Comparison of ENCODE assay signal across 8 cellular contexts in the genomic region with DNA sequence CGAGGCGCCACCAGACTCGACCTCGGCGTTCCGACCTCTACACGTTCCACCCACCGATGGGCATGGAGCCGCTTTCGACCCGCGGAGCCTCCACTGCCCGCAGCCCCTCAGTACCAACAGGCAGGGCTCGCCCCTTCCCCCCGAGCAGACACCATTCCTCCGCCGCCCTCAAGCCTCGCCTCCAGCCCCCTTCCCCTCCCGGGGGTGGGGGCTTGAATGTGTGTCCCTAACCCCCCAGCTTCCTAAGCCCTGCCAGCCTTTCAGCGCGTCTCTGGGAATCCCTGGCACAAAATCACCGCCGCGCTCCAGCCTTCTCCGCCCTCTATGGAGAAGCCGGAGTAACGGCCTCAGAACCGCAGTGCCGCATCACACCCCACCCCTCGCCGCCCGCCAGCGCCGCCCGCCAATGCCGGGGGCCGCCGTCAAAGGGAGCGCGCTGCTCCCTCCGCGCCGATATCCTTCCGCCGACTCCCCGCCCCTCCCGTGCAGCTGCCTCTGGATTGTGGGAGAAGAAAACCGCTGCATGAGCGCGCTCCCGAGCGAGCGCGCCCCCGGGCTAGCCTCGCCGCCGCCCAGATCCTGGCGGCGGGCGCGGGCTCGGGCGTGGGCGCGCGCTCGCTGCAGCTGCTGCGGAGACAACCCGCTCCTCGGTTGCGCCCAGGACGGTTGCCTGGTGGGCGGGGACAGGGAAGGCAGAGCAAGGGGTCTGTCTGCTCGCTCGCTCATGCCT. TPM values are rescaled to one million over a fixed set of nuclear protein-coding genes. Genes with fewer than 3 reads are reported as not detected.
DNase-seq lines count a peak whose midpoint lies in the region; ATAC-seq, FAIRE-seq and TF ChIP-seq lines count a peak whose summit lies in the region.

A gene with protein sequence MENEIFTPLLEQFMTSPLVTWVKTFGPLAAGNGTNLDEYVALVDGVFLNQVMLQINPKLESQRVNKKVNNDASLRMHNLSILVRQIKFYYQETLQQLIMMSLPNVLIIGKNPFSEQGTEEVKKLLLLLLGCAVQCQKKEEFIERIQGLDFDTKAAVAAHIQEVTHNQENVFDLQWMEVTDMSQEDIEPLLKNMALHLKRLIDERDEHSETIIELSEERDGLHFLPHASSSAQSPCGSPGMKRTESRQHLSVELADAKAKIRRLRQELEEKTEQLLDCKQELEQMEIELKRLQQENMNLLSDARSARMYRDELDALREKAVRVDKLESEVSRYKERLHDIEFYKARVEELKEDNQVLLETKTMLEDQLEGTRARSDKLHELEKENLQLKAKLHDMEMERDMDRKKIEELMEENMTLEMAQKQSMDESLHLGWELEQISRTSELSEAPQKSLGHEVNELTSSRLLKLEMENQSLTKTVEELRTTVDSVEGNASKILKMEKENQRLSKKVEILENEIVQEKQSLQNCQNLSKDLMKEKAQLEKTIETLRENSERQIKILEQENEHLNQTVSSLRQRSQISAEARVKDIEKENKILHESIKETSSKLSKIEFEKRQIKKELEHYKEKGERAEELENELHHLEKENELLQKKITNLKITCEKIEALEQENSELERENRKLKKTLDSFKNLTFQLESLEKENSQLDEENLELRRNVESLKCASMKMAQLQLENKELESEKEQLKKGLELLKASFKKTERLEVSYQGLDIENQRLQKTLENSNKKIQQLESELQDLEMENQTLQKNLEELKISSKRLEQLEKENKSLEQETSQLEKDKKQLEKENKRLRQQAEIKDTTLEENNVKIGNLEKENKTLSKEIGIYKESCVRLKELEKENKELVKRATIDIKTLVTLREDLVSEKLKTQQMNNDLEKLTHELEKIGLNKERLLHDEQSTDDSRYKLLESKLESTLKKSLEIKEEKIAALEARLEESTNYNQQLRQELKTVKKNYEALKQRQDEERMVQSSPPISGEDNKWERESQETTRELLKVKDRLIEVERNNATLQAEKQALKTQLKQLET (N-terminal part only) (minus strand): TSS at position 343 of the 730 bp plus-strand sequence. CDS start 777 bp downstream, outside the sequence.

- H4K20me1 ChIP-seq in astrocyte (ENCODE audit: insufficient read depth, low read length): peaks cover 11% of the 10 kb centered on the region

- H3K27me3 Mint-ChIP-seq in astrocyte (ENCODE audit: low read depth, unreplicated experiment): no peaks in the 10 kb centered on the region

- no peak for FAIRE-seq in astrocyte (lab: Jason Lieb, UNC)

- H3K27me3 ChIP-seq in astrocyte (ENCODE audit: insufficient read depth, low read length): no peaks in the 10 kb centered on the region
- no peaks in the 10 kb centered on the region for H3K27me3 ChIP-seq in rectal smooth muscle tissue (ENCODE audit: control insufficient read depth, insufficient read depth, low read length)
- no peaks in the 10 kb centered on the region for H3K27me3 ChIP-seq in vagina

- intact Hi-C loops in T-helper 2 cell treated with Interferon-gamma antibody and Interleukin-4, amounts not matched to agents 100 ng/mL and 5 ng/mL, for 36 hours (cut with micrococcal nuclease): loop anchor here (1.0 to 10.0 kb wide), 9 partner anchors 13 to 695 kb away; a partner anchor contains a TSS
- intact Hi-C loops in vagina (cut with DNase I): no loop called here

- H3K4me1 Mint-ChIP-seq in astrocyte (ENCODE audit: low read depth, unreplicated experiment): peaks cover 14% of the 10 kb centered on the region

- ATAC-seq in GM18502 (IDR thresholded peaks at IDR 0.05; ENCODE audit: poor library complexity, unreplicated experiment) (peak; percentile 86), HG02943 (IDR thresholded peaks at IDR 0.05; ENCODE audit: low read depth, unreplicated experiment) (peak; percentile 81)

- peak within 1 kb of the TSS; percentile 86 for H3K27ac Mint-ChIP-seq in astrocyte (ENCODE audit: unreplicated experiment)

- H3K9me3 ChIP-seq in astrocyte (ENCODE audit: insufficient read depth, low read depth, low read length): no peaks in the 10 kb centered on the region
- H3K9me3 ChIP-seq in vagina: no peaks in the 10 kb centered on the region

- H3K36me3 ChIP-seq in astrocyte (ENCODE audit: insufficient read depth, low read length): no peaks in the 10 kb centered on the region
- H3K36me3 ChIP-seq in rectal smooth muscle tissue (ENCODE audit: control insufficient read depth, insufficient read depth, low read length): no peaks in the 10 kb centered on the region
- no peaks in the 10 kb centered on the region for H3K36me3 ChIP-seq in vagina

- H3K4me1 ChIP-seq in astrocyte (ENCODE audit: insufficient read depth, low read length) (no peaks in the 10 kb centered on the region), rectal smooth muscle tissue (ENCODE audit: control insufficient read depth, insufficient read depth, low read length) (peaks cover 6% of the 10 kb centered on the region), vagina (peaks cover 22% of the 10 kb centered on the region)

- peaks cover 45% of the 10 kb centered on the region for H3K79me2 ChIP-seq in astrocyte (ENCODE audit: insufficient read depth, low read length)

- DNase-seq in NCI-H187 treated with DMSO at 0.1 percent for 48 hours (lab: John Stamatoyannopoulos, UW) (peak; percentile 91), astrocyte (ENCODE audit: low read depth) (peak; percentile 98), hepatic stellate cell (ENCODE audit: low spot score) (peak; percentile 88), vagina (ENCODE audit: extremely low spot score in 2 of 2) (peak in 1 of 2 donors; percentile 97)

- peak within 1 kb of the TSS; percentile 94 for H2AFZ ChIP-seq in astrocyte (ENCODE audit: low read depth, low read length)

- H3K4me2 ChIP-seq in astrocyte (ENCODE audit: low read length): peak within 1 kb of the TSS; percentile 88

- TF ChIP-seq CTCF in astrocyte (IDR thresholded peaks at IDR 0.05; ENCODE audit: insufficient read depth, low read depth, low read length) (no peak), vagina (IDR thresholded peaks at IDR 0.05) (peak in 2 of 3 experiments; percentile 14 to 25)

- H3K27ac ChIP-seq in astrocyte (ENCODE audit: low read depth, low read length) (peak within 1 kb of the TSS; percentile 82), rectal smooth muscle tissue (ENCODE audit: low read depth, low read length) (peak within 1 kb of the TSS; percentile 86), vagina (peak within 1 kb of the TSS; percentile 92)

- peak in 1 of 2 donors; percentile 25 for TF ChIP-seq POLR2A in vagina (IDR thresholded peaks at IDR 0.05)

- peak within 1 kb of the TSS; percentile 79 for H3K4me3 ChIP-seq in astrocyte (ENCODE audit: insufficient read depth, low read depth, low read length)
- H3K4me3 ChIP-seq in rectal smooth muscle tissue (ENCODE audit: low read length): peak within 1 kb of the TSS; percentile 93
- peak within 1 kb of the TSS; percentile 81 to 83 for H3K4me3 ChIP-seq in vagina

- no peaks in the 10 kb centered on the region for H3K9me3 Mint-ChIP-seq in astrocyte (ENCODE audit: unreplicated experiment)

- H3K36me3 Mint-ChIP-seq in astrocyte (ENCODE audit: low read depth, unreplicated experiment): peaks cover 4% of the 10 kb centered on the region

- H3K4me3 Mint-ChIP-seq in astrocyte (ENCODE audit: unreplicated experiment): peak within 1 kb of the TSS; percentile 96

- H3K9ac ChIP-seq in astrocyte (ENCODE audit: low read length) (peak within 1 kb of the TSS; percentile 94), rectal smooth muscle tissue (ENCODE audit: low read length) (peak within 1 kb of the TSS; percentile 75)

RNA-seq across cellular contexts. Expression of the gene that starts here (rescaled TPM):
- total RNA-seq in T-helper 2 cell treated with Interferon-gamma antibody and Interleukin-4, amounts not matched to agents 100 ng/mL and 5 ng/mL, for 36 hours: 14.4 and 21.0 TPM in 2 replicates
- 66.7 and 74.6 TPM in 2 replicates for total RNA-seq in astrocyte
- 34.9 TPM for total RNA-seq in vagina
